ENCODE assay signal across 23 cellular contexts in the genomic region with DNA sequence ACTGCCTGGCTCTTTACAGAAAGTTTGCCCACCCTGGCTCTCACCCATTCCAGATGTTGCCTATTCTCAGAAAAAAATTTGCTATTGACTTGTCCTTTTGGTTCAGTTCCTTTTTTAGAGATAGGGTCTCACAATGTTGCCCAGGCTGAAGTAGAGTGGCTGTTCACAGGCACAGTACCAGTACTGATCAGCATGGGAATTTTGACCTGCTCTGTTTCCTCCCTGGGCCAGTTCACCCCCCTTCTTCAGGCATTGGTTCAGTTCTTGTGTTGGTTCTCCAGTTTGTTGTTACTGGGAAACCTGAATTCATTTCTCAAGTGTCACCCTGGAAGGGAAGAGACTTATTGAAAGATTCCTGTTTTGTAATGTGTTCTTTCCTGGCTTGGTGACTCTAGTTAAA.
"Had no signal": no experiment of that assay in that cellular context is flagged by ENCODE, and none has a peak within 500 bp of the region (broad histone marks: within the 10 kb centered on the region; RNA-seq: fewer than 3 reads in every experiment).

No MANE protein-coding gene starts in this region.

- H3K27ac Mint-ChIP-seq: activated B cell treated with CpG ODN at 0.5 μM for 24 hours; activated CD4-positive, alpha-beta memory T cell treated with anti-CD3 and anti-CD28 coated beads for 36 hours; activated CD4-positive, alpha-beta T cell treated with anti-CD3 and anti-CD28 coated beads, Interleukin-2, amount 10 ng/mL, durations not matched to agents 7 days and 5 days; activated naive CD4-positive, alpha-beta T cell treated with anti-CD3 and anti-CD28 coated beads, Interleukin-2, amount 50 U/mL, for 72 hours; activated naive CD8-positive, alpha-beta T cell treated with anti-CD3 and anti-CD28 coated beads, Interleukin-2, amount 50 U/mL, for 24 hours; brain; T-helper 17 cell had no signal

- H3K27me3 Mint-ChIP-seq: activated B cell treated with CpG ODN at 0.5 μM for 24 hours; activated CD4-positive, alpha-beta memory T cell treated with anti-CD3 and anti-CD28 coated beads for 36 hours; activated CD4-positive, alpha-beta T cell treated with anti-CD3 and anti-CD28 coated beads, Interleukin-2, amount 10 ng/mL, durations not matched to agents 7 days and 5 days; activated naive CD8-positive, alpha-beta T cell treated with anti-CD3 and anti-CD28 coated beads, Interleukin-2, amount 50 U/mL, for 24 hours; brain; central memory CD8-positive, alpha-beta T cell; T-helper 17 cell had no signal

- H3K36me3 Mint-ChIP-seq: activated CD4-positive, alpha-beta memory T cell treated with anti-CD3 and anti-CD28 coated beads for 36 hours; activated naive CD4-positive, alpha-beta T cell treated with anti-CD3 and anti-CD28 coated beads, Interleukin-2, amount 50 U/mL, for 72 hours; brain had no signal

- ATAC-seq: activated naive CD4-positive, alpha-beta T cell treated with anti-CD3 and anti-CD28 coated beads, Interleukin-2, amount 50 U/mL, for 72 hours; activated naive CD8-positive, alpha-beta T cell treated with anti-CD3 and anti-CD28 coated beads, Interleukin-2, amount 50 U/mL, for 24 hours; activated T-cell treated with anti-CD3 and anti-CD28 coated beads, Interleukin-2, amount 50 U/mL, for 4 hours; T-helper 17 cell had no signal

- DNase-seq: activated B cell treated with CpG ODN at 0.5 μM for 24 hours; activated CD4-positive, alpha-beta memory T cell treated with anti-CD3 and anti-CD28 coated beads for 36 hours; activated CD4-positive, alpha-beta T cell treated with anti-CD3 and anti-CD28 coated beads, Interleukin-2, amount 10 ng/mL, durations not matched to agents 7 days and 5 days; activated CD8-positive, alpha-beta memory T cell treated with anti-CD3 and anti-CD28 coated beads for 24 hours; activated effector memory CD4-positive, alpha-beta T cell treated with anti-CD3 and anti-CD28 coated beads, Interleukin-2, amount 50 U/mL, for 16 hours; activated naive CD4-positive, alpha-beta T cell treated with Interleukin-2 at 50 U/mL for 16 hours; activated naive CD8-positive, alpha-beta T cell treated with anti-CD3 and anti-CD28 coated beads, Interleukin-2, amount 50 U/mL, for 24 hours; activated T-cell treated with anti-CD3 and anti-CD28 coated beads, Interleukin-2, amount 50 U/mL, for 4 hours; amniotic stem cell; NCI-H1048; NCI-H146; NCI-H187 treated with DMSO at 0.1 percent for 48 hours; NCI-H2081 treated with DMSO at 0.1 percent for 48 hours; NCI-H2227 treated with DMSO at 0.1 percent for 48 hours; NCI-H526; NCI-H774; SIG-M5; T-helper 17 cell; T-helper 9 cell had no signal

- H3K4me3 Mint-ChIP-seq: activated B cell treated with CpG ODN at 0.5 μM for 24 hours; activated CD4-positive, alpha-beta memory T cell treated with anti-CD3 and anti-CD28 coated beads for 36 hours; activated CD4-positive, alpha-beta T cell treated with anti-CD3 and anti-CD28 coated beads, Interleukin-2, amount 10 ng/mL, durations not matched to agents 7 days and 5 days; activated naive CD8-positive, alpha-beta T cell treated with anti-CD3 and anti-CD28 coated beads, Interleukin-2, amount 50 U/mL, for 24 hours; activated T-cell treated with anti-CD3 and anti-CD28 coated beads, Interleukin-2, amount 50 U/mL, for 4 hours; brain; central memory CD8-positive, alpha-beta T cell; T-helper 17 cell had no signal

- FAIRE-seq: astrocyte had no signal

- H3K9me3 Mint-ChIP-seq: activated B cell treated with CpG ODN at 0.5 μM for 24 hours; activated CD4-positive, alpha-beta memory T cell treated with anti-CD3 and anti-CD28 coated beads for 36 hours; activated CD4-positive, alpha-beta T cell treated with anti-CD3 and anti-CD28 coated beads, Interleukin-2, amount 10 ng/mL, durations not matched to agents 7 days and 5 days; activated naive CD4-positive, alpha-beta T cell treated with anti-CD3 and anti-CD28 coated beads, Interleukin-2, amount 50 U/mL, for 72 hours; activated naive CD8-positive, alpha-beta T cell treated with anti-CD3 and anti-CD28 coated beads, Interleukin-2, amount 50 U/mL, for 24 hours; activated T-cell treated with anti-CD3 and anti-CD28 coated beads, Interleukin-2, amount 50 U/mL, for 4 hours; brain; central memory CD8-positive, alpha-beta T cell had no signal

- H3K4me1 Mint-ChIP-seq: activated B cell treated with CpG ODN at 0.5 μM for 24 hours; activated CD4-positive, alpha-beta T cell treated with anti-CD3 and anti-CD28 coated beads, Interleukin-2, amount 10 ng/mL, durations not matched to agents 7 days and 5 days; activated naive CD8-positive, alpha-beta T cell treated with anti-CD3 and anti-CD28 coated beads, Interleukin-2, amount 50 U/mL, for 24 hours had no signal
